ENCODE assay signal across 8 cellular contexts in genomic region chr19:51926784-51927741, GRCh38. TPM values are rescaled to one million over a fixed set of nuclear protein-coding genes. Genes with fewer than 3 reads are reported as not detected.
DNase-seq lines count a peak whose midpoint lies in the region; ATAC-seq and TF ChIP-seq lines count a peak whose summit lies in the region.

TSS of gene ZNF613 (plus strand) at chr19:51927472. CDS start at chr19:51936221, 8,749 bp downstream.

- peak within 1 kb of the TSS; percentile 99 for H3K4me3 ChIP-seq in fibroblast of villous mesenchyme (ENCODE audit: low read depth, low read length)

- CTCF ChIA-PET in RWPE1 (lab: Yijun Ruan, JAX) = interaction anchor here (0.6 kb wide), 1 partner anchor 59 kb away, joined by 4 read pairs; no protein-coding TSS in a partner anchor

- peaks cover 100% of the 10 kb centered on the region for H3K9me3 Mint-ChIP-seq in nephron progenitor cell
- peaks cover 51% of the 10 kb centered on the region for H3K9me3 Mint-ChIP-seq in stimulated activated naive CD8-positive, alpha-beta T cell treated with anti-CD3 and anti-CD28 coated beads, Interleukin-15, Interleukin-2, amounts not matched to agents 100 ng/mL and 50 ng/mL, for 24 hours

- H3K4me1 Mint-ChIP-seq in nephron progenitor cell = peaks cover 14% of the 10 kb centered on the region
- H3K4me1 Mint-ChIP-seq in stimulated activated naive CD8-positive, alpha-beta T cell treated with anti-CD3 and anti-CD28 coated beads, Interleukin-15, Interleukin-2, amounts not matched to agents 100 ng/mL and 50 ng/mL, for 24 hours (ENCODE audit: low read depth) = peaks cover 25% of the 10 kb centered on the region

- peak; percentile 91 for DNase-seq in DMS53 treated with DMSO at 0.1 percent for 48 hours (lab: John Stamatoyannopoulos, UW; ENCODE audit: unreplicated experiment)
- DNase-seq in LHCN-M2 (ENCODE audit: low read depth) = peak; percentile 91
- DNase-seq in RWPE1 (ENCODE audit: low spot score) = peak; percentile 77
- peak; percentile 41 for DNase-seq in activated gamma-delta T cell (lab: John Stamatoyannopoulos, UW)
- DNase-seq in fibroblast of villous mesenchyme (ENCODE audit: low read depth) = peak; percentile 94
- peak; percentile 76 for DNase-seq in nephron progenitor cell

- peaks cover 64% of the 10 kb centered on the region for H3K36me3 Mint-ChIP-seq in nephron progenitor cell (ENCODE audit: low read depth)
- H3K36me3 Mint-ChIP-seq in stimulated activated naive CD8-positive, alpha-beta T cell treated with anti-CD3 and anti-CD28 coated beads, Interleukin-15, Interleukin-2, amounts not matched to agents 100 ng/mL and 50 ng/mL, for 24 hours (ENCODE audit: low read depth) = peaks cover 81% of the 10 kb centered on the region

- POLR2A ChIA-PET in RWPE1 (lab: Yijun Ruan, JAX; ENCODE audit: low non-redundant PET) = no interaction called here

- H3K27me3 Mint-ChIP-seq in nephron progenitor cell (ENCODE audit: low read depth, poor library complexity) = peaks cover 18% of the 10 kb centered on the region
- no peaks in the 10 kb centered on the region for H3K27me3 Mint-ChIP-seq in stimulated activated naive CD8-positive, alpha-beta T cell treated with anti-CD3 and anti-CD28 coated beads, Interleukin-15, Interleukin-2, amounts not matched to agents 100 ng/mL and 50 ng/mL, for 24 hours

- H3K4me3 Mint-ChIP-seq in nephron progenitor cell = peak within 1 kb of the TSS; percentile 99
- peak within 1 kb of the TSS; percentile 95 for H3K4me3 Mint-ChIP-seq in stimulated activated naive CD8-positive, alpha-beta T cell treated with anti-CD3 and anti-CD28 coated beads, Interleukin-15, Interleukin-2, amounts not matched to agents 100 ng/mL and 50 ng/mL, for 24 hours

- peak within 1 kb of the TSS; percentile 82 for H3K27ac ChIP-seq in RWPE1

- TF ChIP-seq CTCF in RWPE1 (conservative IDR thresholded peaks at IDR 0.05; ENCODE audit: low read depth) (0 out of 2 replicates have a peak, but pooled peaks have one; percentile 11), fibroblast of villous mesenchyme (IDR thresholded peaks at IDR 0.05; ENCODE audit: insufficient read depth, low read depth, low read length) (peak; percentile 30), nephron progenitor cell (IDR thresholded peaks at IDR 0.05) (no peak)

- H3K27ac Mint-ChIP-seq in nephron progenitor cell = peak within 1 kb of the TSS; percentile 91
- peak within 1 kb of the TSS; percentile 95 for H3K27ac Mint-ChIP-seq in stimulated activated naive CD8-positive, alpha-beta T cell treated with anti-CD3 and anti-CD28 coated beads, Interleukin-15, Interleukin-2, amounts not matched to agents 100 ng/mL and 50 ng/mL, for 24 hours

- peak; percentile 76 for ATAC-seq in GM21737 (IDR thresholded peaks at IDR 0.05; ENCODE audit: unreplicated experiment)

RNA-seq across cellular contexts. Expression of gene ZNF613, which starts in this region (rescaled TPM):
- total RNA-seq in LHCN-M2 (2014; rRNA removed) = 6.2 and 6.6 TPM in 2 replicates
- polyA plus RNA-seq in LHCN-M2 (2012) = 3.0 TPM
- 5.2 and 10.8 TPM in 2 replicates for total RNA-seq in fibroblast of villous mesenchyme

Comparison
In these comparisons a context has a peak if more than half of its experiments do, and no peak if none do; other contexts are left out.
1. Peak in every context shown above with its lines: DNase-seq, ATAC-seq, H3K4me3 ChIP-seq and H3K27ac ChIP-seq.
2. DNase-seq: peak in every context shown above with its lines; median percentile 94 in fibroblast of villous mesenchyme; 91 in DMS53 treated with DMSO at 0.1 percent for 48 hours; 91 in LHCN-M2; 77 in RWPE1; 76 in nephron progenitor cell; 41 in activated gamma-delta T cell.